ENCODE assay signal across 1 cellular context in the genomic region with DNA sequence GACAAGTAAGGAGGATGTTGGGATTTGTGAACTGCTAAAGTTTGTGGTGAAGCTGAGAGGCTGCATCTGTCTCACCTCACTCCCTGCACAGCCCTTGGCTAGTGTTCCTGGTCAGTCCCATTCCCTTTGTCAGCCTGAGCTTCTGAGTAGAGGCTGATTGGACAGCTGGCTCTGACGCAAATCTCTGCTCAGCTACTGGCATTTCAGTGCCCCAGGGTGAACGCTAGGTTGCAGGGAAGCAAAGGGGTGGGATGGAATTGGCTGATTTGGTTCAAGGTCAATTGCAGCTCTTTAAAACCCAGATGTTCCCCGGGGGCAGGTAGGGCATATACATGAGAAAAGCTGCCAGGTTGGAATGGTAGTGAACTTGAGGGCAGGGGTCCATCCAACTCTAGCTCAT.
TF ChIP-seq lines count a peak whose summit lies in the region.

No MANE protein-coding gene starts in this region.

TF ChIP-seq in HepG2, 621 proteins besides CTCF, POLR2A, EP300 and RAD21 (continued from another document):
- TF ChIP-seq RERE (CRISPR knock-in tag; IDR thresholded peaks at IDR 0.05; ENCODE audit: low read depth) (no peak), ZFP82 (CRISPR knock-in tag; IDR thresholded peaks at IDR 0.05; ENCODE audit: borderline replicate concordance) (no peak), ESRRA (CRISPR knock-in tag; IDR thresholded peaks at IDR 0.05; ENCODE audit: low read depth) (no peak), PATZ1 (CRISPR knock-in tag; IDR thresholded peaks at IDR 0.05) (0 out of 2 replicates have a peak, but pooled peaks have one; percentile 28), SOX6 (IDR thresholded peaks at IDR 0.05) (no peak), SOX6 (CRISPR knock-in tag; IDR thresholded peaks at IDR 0.05) (0 out of 2 replicates have a peak, but pooled peaks have one; percentile 14), KAT2B (IDR thresholded peaks at IDR 0.05; ENCODE audit: borderline replicate concordance, low read depth, low read length) (no peak)
- TF ChIP-seq, protein P1, sequence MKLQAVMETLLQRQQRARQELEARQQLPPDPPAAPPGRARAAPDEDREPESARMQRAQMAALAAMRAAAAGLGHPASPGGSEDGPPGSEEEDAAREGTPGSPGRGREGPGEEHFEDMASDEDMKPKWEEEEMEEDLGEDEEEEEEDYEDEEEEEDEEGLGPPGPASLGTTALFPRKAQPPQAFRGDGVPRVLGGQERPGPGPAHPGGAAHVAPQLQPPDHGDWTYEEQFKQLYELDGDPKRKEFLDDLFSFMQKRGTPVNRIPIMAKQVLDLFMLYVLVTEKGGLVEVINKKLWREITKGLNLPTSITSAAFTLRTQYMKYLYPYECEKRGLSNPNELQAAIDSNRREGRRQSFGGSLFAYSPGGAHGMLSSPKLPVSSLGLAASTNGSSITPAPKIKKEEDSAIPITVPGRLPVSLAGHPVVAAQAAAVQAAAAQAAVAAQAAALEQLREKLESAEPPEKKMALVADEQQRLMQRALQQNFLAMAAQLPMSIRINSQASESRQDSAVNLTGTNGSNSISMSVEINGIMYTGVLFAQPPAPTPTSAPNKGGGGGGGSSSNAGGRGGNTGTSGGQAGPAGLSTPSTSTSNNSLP (IDR thresholded peaks at IDR 0.05; ENCODE audit: low read depth, low read length): no peak
TF ChIP-seq in HepG2: peak in this region for 18.
